22 cellular contexts compared by ENCODE assay signal in genomic region chr18:11719621-11720020, GRCh38.
"Had no signal": no experiment of that assay in that cellular context is flagged by ENCODE, and none has a peak within 500 bp of the region (broad histone marks: within the 10 kb centered on the region; RNA-seq: fewer than 3 reads in every experiment).

No MANE protein-coding gene starts in this region.

- ATAC-seq: effector memory CD8-positive, alpha-beta T cell; gastrocnemius medialis; left colon; left ventricle myocardium superior; naive thymus-derived CD4-positive, alpha-beta T cell; pancreas; right cardiac atrium had no signal

- H3K27ac ChIP-seq: epithelial cell of prostate, esophagus muscularis mucosa, gastrocnemius medialis, neural progenitor cell, pancreas, stomach, thoracic aorta, transverse colon had no signal

- H3K4me3 Mint-ChIP-seq: dendritic cell treated with granulocyte-macrophage colony-stimulating factor and Interleukin-4, amounts not matched to agents 40 ng/mL and 50 ng/mL, for 4 days; effector memory CD8-positive, alpha-beta T cell; naive thymus-derived CD4-positive, alpha-beta T cell; neural progenitor cell had no signal

- H3K9me3 Mint-ChIP-seq: dendritic cell treated with granulocyte-macrophage colony-stimulating factor and Interleukin-4, amounts not matched to agents 40 ng/mL and 50 ng/mL, for 4 days; effector memory CD8-positive, alpha-beta T cell had no signal

- H3K9me3 ChIP-seq: esophagus muscularis mucosa, gastrocnemius medialis, pancreas, stomach, thoracic aorta, transverse colon had no signal

- H2AFZ ChIP-seq: neural progenitor cell had no signal

- H3K4me3 ChIP-seq: esophagus muscularis mucosa, gastrocnemius medialis, lung, neural progenitor cell, pancreas, smooth muscle cell, stomach, thoracic aorta, transverse colon had no signal

- H3K4me2 ChIP-seq: neural progenitor cell, smooth muscle cell had no signal

- H3K4me1 ChIP-seq: esophagus muscularis mucosa, gastrocnemius medialis, pancreas, stomach, transverse colon had no signal

- H3K27ac Mint-ChIP-seq: dendritic cell treated with granulocyte-macrophage colony-stimulating factor and Interleukin-4, amounts not matched to agents 40 ng/mL and 50 ng/mL, for 4 days; effector memory CD8-positive, alpha-beta T cell; naive thymus-derived CD4-positive, alpha-beta T cell; neural progenitor cell; progenitor cell of endocrine pancreas had no signal

- H3K27me3 ChIP-seq: esophagus muscularis mucosa, gastrocnemius medialis, neural progenitor cell, pancreas, stomach, transverse colon had no signal

- H3K9ac ChIP-seq: neural progenitor cell had no signal

- DNase-seq: cerebellar nuclear complex; effector memory CD8-positive, alpha-beta T cell; gastrocnemius medialis; left colon; left ventricle myocardium superior; naive thymus-derived CD4-positive, alpha-beta T cell; occipital lobe; pancreas; right cardiac atrium; stimulated activated CD4-positive, alpha-beta T cell treated with anti-CD3 and anti-CD28 coated beads, Interleukin-2, amount 100 ng/mL, for 48 hours; stimulated activated naive CD4-positive, alpha-beta T cell; stomach; substantia nigra; transverse colon had no signal

- H3K36me3 Mint-ChIP-seq: naive thymus-derived CD4-positive, alpha-beta T cell had no signal

- H3K36me3 ChIP-seq: esophagus muscularis mucosa, gastrocnemius medialis, neural progenitor cell, pancreas, stomach, thoracic aorta, transverse colon had no signal
